Comparison of ENCODE assay signal across 17 cellular contexts in the genomic region with DNA sequence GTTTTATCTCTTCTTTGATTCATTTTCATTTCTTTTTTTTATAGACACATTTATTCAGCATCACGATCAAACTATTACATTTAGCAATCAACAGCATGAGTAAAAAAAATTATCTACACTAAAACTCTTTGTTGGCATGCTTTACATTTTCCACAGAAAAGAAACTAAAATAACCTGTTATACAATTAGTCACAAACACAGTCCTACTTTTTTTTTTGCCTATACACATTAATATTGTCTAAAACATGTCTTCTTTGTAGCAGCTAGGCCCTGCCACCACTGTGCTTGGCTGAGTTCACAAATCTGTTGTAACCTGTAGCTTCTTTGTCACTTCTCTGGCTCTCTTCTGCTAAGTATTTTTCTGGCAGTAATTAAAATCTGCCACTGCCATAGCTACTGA.
"Had no signal": no experiment of that assay in that cellular context is flagged by ENCODE, and none has a peak within 500 bp of the region (broad histone marks: within the 10 kb centered on the region; RNA-seq: fewer than 3 reads in every experiment).

No MANE protein-coding gene starts in this region.

- H3K9me3 ChIP-seq: sigmoid colon, thyroid gland had no signal

- ATAC-seq: left ventricle myocardium superior had no signal

- H3K36me3 ChIP-seq: thyroid gland had no signal

- H3K9me3 Mint-ChIP-seq: activated CD4-positive, alpha-beta memory T cell treated with anti-CD3 and anti-CD28 coated beads for 36 hours; activated T-helper 1 cell treated with anti-CD3 and anti-CD28 coated beads, Interleukin-12 subunit alpha, Interleukin-12 subunit beta, Interleukin-2, Interleukin-4 antibody, amounts not matched to agents 30 ng/mL and 10 ng/mL and 1 ng/mL, durations not matched to agents 14 hours and 24 hours and 36 hours had no signal

- H3K4me3 Mint-ChIP-seq: activated CD4-positive, alpha-beta memory T cell treated with anti-CD3 and anti-CD28 coated beads for 36 hours; activated T-helper 1 cell treated with anti-CD3 and anti-CD28 coated beads, Interleukin-12 subunit alpha, Interleukin-12 subunit beta, Interleukin-2, Interleukin-4 antibody, amounts not matched to agents 30 ng/mL and 10 ng/mL and 1 ng/mL, durations not matched to agents 14 hours and 24 hours and 36 hours had no signal

- H3K27ac ChIP-seq: SK-N-MC, thyroid gland had no signal

- H3K27me3 ChIP-seq: sigmoid colon, thyroid gland had no signal

- DNase-seq: activated CD4-positive, alpha-beta memory T cell treated with anti-CD3 and anti-CD28 coated beads for 36 hours; activated CD4-positive, alpha-beta T cell treated with anti-CD3 and anti-CD28 coated beads for 48 hours; activated gamma-delta T cell; hippocampal formation; left ventricle myocardium superior; midbrain; posterior cingulate gyrus; sigmoid colon; stimulated activated CD4-positive, alpha-beta T cell treated with anti-CD3 and anti-CD28 coated beads, Interleukin-15, amount 100 ng/mL, for 24 hours; stimulated activated CD4-positive, alpha-beta T cell treated with anti-CD3 and anti-CD28 coated beads, Interleukin-2, amount 100 ng/mL, for 48 hours; stimulated activated CD8-positive, alpha-beta memory T cell treated with anti-CD3 and anti-CD28 coated beads, Interleukin-4, amount 100 ng/mL, for 48 hours; stimulated activated naive CD4-positive, alpha-beta T cell; SW 1271; thyroid gland had no signal

- H3K4me3 ChIP-seq: sigmoid colon, SK-N-MC, smooth muscle cell, thyroid gland had no signal

- H3K27me3 Mint-ChIP-seq: activated CD4-positive, alpha-beta memory T cell treated with anti-CD3 and anti-CD28 coated beads for 36 hours had no signal

- H3K4me2 ChIP-seq: smooth muscle cell had no signal
